In the genomic region with DNA sequence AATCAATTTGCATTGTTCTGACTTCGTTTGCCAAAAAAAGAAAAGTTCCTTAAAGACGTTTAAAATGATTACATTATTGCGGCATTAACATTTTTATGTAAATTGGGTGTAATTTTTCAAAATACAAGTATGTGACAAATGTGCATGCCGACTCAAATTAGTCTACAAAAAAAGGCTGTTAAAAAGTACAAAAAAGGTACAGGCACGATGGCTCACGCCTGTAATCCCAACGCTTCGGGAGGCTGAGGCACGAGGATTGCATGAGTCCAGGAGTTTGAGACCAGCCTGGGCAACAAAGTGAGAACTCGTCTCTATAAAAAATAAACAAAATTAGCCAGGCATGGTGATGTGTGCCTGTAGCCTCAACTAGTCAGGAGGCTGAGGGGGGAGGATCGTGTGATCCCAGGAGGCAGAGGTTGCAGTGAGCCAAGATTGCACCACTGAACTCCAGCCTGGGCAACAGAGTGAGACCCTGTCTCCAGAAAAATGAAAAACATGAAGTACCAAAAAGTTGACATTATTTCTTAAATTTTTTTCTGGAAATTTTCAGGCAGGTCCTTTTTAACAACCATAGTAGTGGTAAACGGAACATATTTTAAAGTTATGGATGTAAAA, we compare ENCODE assay signal across 25 cellular contexts.
A peak's percentile ranks its signal among the peaks of the same experiment; 100 is the strongest.
DNase-seq lines count a peak whose midpoint lies in the region; ATAC-seq, FAIRE-seq and TF ChIP-seq lines count a peak whose summit lies in the region.
"Had no signal": no experiment of that assay in that cellular context is flagged by ENCODE, and none has a peak within 500 bp of the region (broad histone marks: within the 10 kb centered on the region; RNA-seq: fewer than 3 reads in every experiment).

No MANE protein-coding gene starts in this region.

- H3K9me3 ChIP-seq in right atrium auricular region (no peaks in the 10 kb centered on the region), DOHH2 (ENCODE audit: control insufficient read depth, insufficient read depth, low read length) (no peaks in the 10 kb centered on the region), Panc1 (ENCODE audit: control insufficient read depth, insufficient read depth, low read depth, low read length) (no peaks in the 10 kb centered on the region), K562 (replicated peaks; ENCODE audit: control insufficient read depth, insufficient read depth, low read depth, low read length) (no peaks in the 10 kb centered on the region)
- H3K9me3 ChIP-seq: A549, BE2C had no signal

- no peaks in the 10 kb centered on the region for H4K20me1 ChIP-seq in DOHH2 (ENCODE audit: control insufficient read depth, insufficient read depth, low read depth, low read length)
- H4K20me1 ChIP-seq in K562 (replicated peaks; ENCODE audit: control insufficient read depth, insufficient read depth, low read length), result no peaks in the 10 kb centered on the region

- H3K4me1 ChIP-seq in right atrium auricular region (peaks cover 0 to 13% of the 10 kb centered on the region in 2 donors), DOHH2 (ENCODE audit: control insufficient read depth, low read length) (peaks cover 22% of the 10 kb centered on the region), Panc1 (ENCODE audit: control insufficient read depth, insufficient read depth, low read length) (peaks cover 19% of the 10 kb centered on the region), K562 (replicated peaks in 1 of 2; ENCODE audit: control insufficient read depth in 2 of 2, insufficient read depth in 2 of 2, low read length in 2 of 2) (peaks cover 0 to 26% of the 10 kb centered on the region in 2 experiments; a peak in 2 of 5 replicates)
- H3K4me1 ChIP-seq: A549, BE2C had no signal

- WGBS in K562 (ENCODE audit: insufficient coverage, low coverage, missing lambda C conversion rate), result 83% methylated on average over 12 of the region's 12 CpGs

- H3K79me2 ChIP-seq in DOHH2 (ENCODE audit: control insufficient read depth, low read length) (no peaks in the 10 kb centered on the region), K562 (ENCODE audit: control insufficient read depth, insufficient read depth, low read length) (no peaks in the 10 kb centered on the region)

- POLR2A ChIA-PET in Panc1 (lab: Charles Lee) (no interaction called here), K562 (lab: Yijun Ruan, JAX) (interaction anchor here (1.0 kb wide), 1 partner anchor 14 kb away, joined by 3 read pairs; no protein-coding TSS in a partner anchor)

- H3K36me3 ChIP-seq in right atrium auricular region, result no peaks in the 10 kb centered on the region
- H3K36me3 ChIP-seq in DOHH2 (ENCODE audit: control insufficient read depth, low read length), result no peaks in the 10 kb centered on the region
- H3K36me3 ChIP-seq in Panc1 (ENCODE audit: control insufficient read depth, insufficient read depth, low read length), result no peaks in the 10 kb centered on the region
- peaks cover 60% of the 10 kb centered on the region for H3K36me3 ChIP-seq in K562 (ENCODE audit: control insufficient read depth, insufficient read depth, low read length)
- H3K36me3 ChIP-seq: BE2C; BLaER1 treated with 17β-estradiol and CSF1 and Interleukin-3, amounts not matched to agents 10 nM and 100 nM had no signal

- TF ChIP-seq CTCF in right atrium auricular region (IDR thresholded peaks at IDR 0.05), result no peak
- TF ChIP-seq CTCF in DOHH2 (IDR thresholded peaks at IDR 0.05; ENCODE audit: low read depth, low read length, poor library complexity, severe bottlenecking), result no peak
- no peak for TF ChIP-seq CTCF in Panc1 (IDR thresholded peaks at IDR 0.05)
- no peak for TF ChIP-seq CTCF in K562 (IDR thresholded peaks at IDR 0.05 in 2 of 3, conservative IDR thresholded peaks at IDR 0.05 in 1 of 3; ENCODE audit: insufficient read depth in 2 of 3, low read depth in 1 of 3, low read length in 3 of 3)

- peak; percentile 40 for FAIRE-seq in K562 (lab: Jason Lieb, UNC)
- FAIRE-seq: A549, G401.6, GM12892 had no signal

- no peak for TF ChIP-seq RAD21 in K562 (CRISPR knock-in tag; conservative IDR thresholded peaks at IDR 0.05 in 1 of 2, IDR thresholded peaks at IDR 0.05 in 1 of 2)

- no peak overlapping the region for H3K4me3 ChIP-seq in right atrium auricular region
- no peak overlapping the region for H3K4me3 ChIP-seq in DOHH2 (ENCODE audit: low read length)
- H3K4me3 ChIP-seq in Panc1 (ENCODE audit: low read depth in 2 of 2, low read length in 2 of 2), result no peak overlapping the region
- no peak overlapping the region for H3K4me3 ChIP-seq in K562
- H3K4me3 ChIP-seq: A549; BLaER1 treated with 17β-estradiol and CSF1 and Interleukin-3, amounts not matched to agents 10 nM and 100 nM; GM23338 had no signal

- H3K27ac ChIP-seq in right atrium auricular region (no peak overlapping the region), DOHH2 (ENCODE audit: low read depth, low read length) (no peak overlapping the region), Panc1 (ENCODE audit: low read length) (no peak overlapping the region; the same call in 1 of the 2 replicates), K562 (ENCODE audit: extremely low read depth, low read depth, low read length) (no peak overlapping the region)
- H3K27ac ChIP-seq: A549; BLaER1 treated with 17β-estradiol and CSF1 and Interleukin-3, amounts not matched to agents 10 nM and 100 nM had no signal

- H3K27me3 ChIP-seq in right atrium auricular region (no peaks in the 10 kb centered on the region), DOHH2 (ENCODE audit: control insufficient read depth, low read length) (peaks cover 35% of the 10 kb centered on the region), Panc1 (ENCODE audit: control insufficient read depth, insufficient read depth, low read length) (no peaks in the 10 kb centered on the region), K562 (ENCODE audit: control insufficient read depth in 2 of 2, insufficient read depth in 2 of 2, low read length in 2 of 2) (no peaks in the 10 kb centered on the region)
- H3K27me3 ChIP-seq: BE2C; BLaER1 treated with 17β-estradiol and CSF1 and Interleukin-3, amounts not matched to agents 10 nM and 100 nM had no signal

- no peak for TF ChIP-seq POLR2A in K562 (conservative IDR thresholded peaks at IDR 0.05)

- BruUV-seq in Panc1 (replicated peaks; lab: Mats Ljungman, UMichigan) (TSS peak; percentile 37), K562 (replicated peaks; lab: Mats Ljungman, UMichigan) (TSS peak; percentile 17)

- ATAC-seq in left ventricle myocardium superior (no peak), Panc1 (no peak), K562 (no peak)
- ATAC-seq: A549, GM23338, HCT116 had no signal

- peak overlapping the region; percentile 30 for H3K4me2 ChIP-seq in DOHH2 (ENCODE audit: low read length)
- no peak overlapping the region for H3K4me2 ChIP-seq in K562 (ENCODE audit: insufficient read depth, low read length)
- H3K4me2 ChIP-seq: A549, GM23338 had no signal

- CTCF ChIA-PET in Panc1 (lab: Charles Lee), result no interaction called here
- CTCF ChIA-PET in K562 (lab: Yijun Ruan, JAX; ENCODE audit: low intra/inter-chr PET ratio), result no interaction called here

- in situ Hi-C loops in Panc1 (cut with HindIII; ENCODE audit: low pct_unique_long_range_greater_than_20kb, low sequenced_read_pairs) (no loop called here), K562 (cut with MboI) (no loop called here)

- intact Hi-C loops in left ventricle myocardium superior (cut with micrococcal nuclease), result no loop called here
- intact Hi-C loops in Panc1 (cut with micrococcal nuclease; ENCODE audit: unreplicated experiment), result no loop called here
- intact Hi-C loops in K562 (cut with micrococcal nuclease), result no loop called here

- no peaks in the 10 kb centered on the region for H3K9me1 ChIP-seq in K562 (ENCODE audit: control insufficient read depth, insufficient read depth, low read length)

- no peaks in the 10 kb centered on the region; the same call in 1 of the 2 replicates for H3F3A ChIP-seq in DOHH2 (ENCODE audit: control insufficient read depth, insufficient read depth)

- H3K9ac ChIP-seq in K562 (ENCODE audit: insufficient read depth in 1 of 2, low read depth in 2 of 2, low read length in 2 of 2), result no peak overlapping the region
- H3K9ac ChIP-seq: BLaER1 treated with 17β-estradiol and CSF1 and Interleukin-3, amounts not matched to agents 10 nM and 100 nM had no signal

- no peak for TF ChIP-seq EP300 in K562 (IDR thresholded peaks at IDR 0.05; ENCODE audit: low read length)

- no peak overlapping the region for H2AFZ ChIP-seq in K562 (ENCODE audit: low read depth, low read length)
- H2AFZ ChIP-seq: GM23338 had no signal

- no peaks in the 10 kb centered on the region for H3K9me2 ChIP-seq in DOHH2 (replicated peaks; ENCODE audit: control insufficient read depth, low read length)

- peak; percentile 3 for DNase-seq in left ventricle myocardium superior
- DNase-seq in right atrium auricular region (ENCODE audit: low spot score), result no peak
- no peak for DNase-seq in Panc1 (ENCODE audit: low read depth, low spot score)
- no peak for DNase-seq in K562 (ENCODE audit: extremely low read depth in 1 of 4, low spot score in 3 of 4)
- DNase-seq in HPDE6-E6E7 (ENCODE audit: extremely low spot score), result no peak
- no peak for DNase-seq in NCI-H748 treated with DMSO at 0.1 percent for 48 hours (lab: John Stamatoyannopoulos, UW)
- DNase-seq in NCI-H510A treated with DMSO at 0.1 percent for 48 hours (lab: John Stamatoyannopoulos, UW), result no peak
- DNase-seq: 8988T; ACHN; AML-193; BE2C; Calu3; CD4-positive, alpha-beta memory T cell; COR-L47; DMS53; DMS79 treated with DMSO at 0.1 percent for 48 hours; H9; HFFc6 had no signal

TF ChIP-seq in K562, 482 proteins besides CTCF, POLR2A, EP300 and RAD21 (continues in another document):
- TF ChIP-seq ZNF384 (IDR thresholded peaks at IDR 0.05; ENCODE audit: low read depth, low read length) (no peak), BACH1 (tag; IDR thresholded peaks at IDR 0.05) (no peak), CBFA2T3 (IDR thresholded peaks at IDR 0.05) (no peak), SUPT5H (IDR thresholded peaks at IDR 0.05) (no peak), ZNF436 (CRISPR knock-in tag; IDR thresholded peaks at IDR 0.05) (no peak), MTF1 (CRISPR knock-in tag; IDR thresholded peaks at IDR 0.05; ENCODE audit: borderline replicate concordance) (peak; percentile 83; the same call in 1 of the 2 replicates), CCAR2 (IDR thresholded peaks at IDR 0.05; ENCODE audit: low read depth, low read length) (no peak), SAFB (IDR thresholded peaks at IDR 0.05; ENCODE audit: borderline replicate concordance, low read depth, low read length) (no peak), ZNF140 (CRISPR knock-in tag; IDR thresholded peaks at IDR 0.05) (peak; percentile 89; the same call in 1 of the 2 replicates)
